6 cellular contexts compared by ENCODE assay signal in the genomic region with DNA sequence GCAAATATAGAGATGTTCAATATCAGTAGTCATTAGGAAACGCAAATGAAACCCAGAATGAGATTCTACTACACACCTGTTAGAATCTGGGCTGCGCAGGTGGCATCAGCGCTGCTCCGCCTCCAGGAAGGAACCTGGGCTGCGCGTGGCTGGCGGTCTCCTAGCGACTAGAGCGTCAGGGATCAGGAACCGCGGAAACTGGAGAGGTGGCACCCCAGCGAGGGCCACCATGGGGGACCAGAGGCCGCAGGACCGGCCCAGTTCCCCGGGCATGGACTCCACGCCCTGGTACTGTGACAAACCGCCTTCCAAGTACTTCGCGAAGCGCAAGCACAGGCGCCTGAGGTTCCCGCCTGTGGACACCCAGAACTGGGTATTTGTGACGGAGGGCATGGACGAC. TPM values are rescaled to one million over a fixed set of nuclear protein-coding genes. Genes with fewer than 3 reads are reported as not detected.
"Had no signal": no experiment of that assay in that cellular context is flagged by ENCODE, and none has a peak within 500 bp of the region (broad histone marks: within the 10 kb centered on the region; RNA-seq: fewer than 3 reads in every experiment).

A gene (plus strand): TSS at position 185 of the 400 bp plus-strand sequence. CDS start 45 bp downstream, at position 230.

RNA-seq across cellular contexts. Expression of the gene that starts here (rescaled TPM):
- total RNA-seq: GM23248, GM23338, H1, H4, H7, HFFc6 had no signal
- polyA plus RNA-seq: GM23248, GM23338, H1 had no signal
